1 cellular context compared by ENCODE assay signal in genomic region chr5:151755383-151755782, GRCh38.
TF ChIP-seq lines count a peak whose summit lies in the region.

No MANE protein-coding gene starts in this region.

TF ChIP-seq in HepG2, 621 proteins besides CTCF, POLR2A, EP300 and RAD21 (continues in another document):
- TF ChIP-seq FOXA3 (CRISPR knock-in tag; IDR thresholded peaks at IDR 0.05): peak; percentile 60
- 0 out of 2 replicates have a peak, but pooled peaks have one; percentile 12 for TF ChIP-seq CEBPG (CRISPR knock-in tag; IDR thresholded peaks at IDR 0.05)
- peak; percentile 24; the same call in 1 of the 2 replicates for TF ChIP-seq RARA (CRISPR knock-in tag; IDR thresholded peaks at IDR 0.05)
- no peak for TF ChIP-seq CEBPB (IDR thresholded peaks at IDR 0.05; ENCODE audit: borderline replicate concordance, low read depth, low read length)
- peak; percentile 65 for TF ChIP-seq PPARG (CRISPR knock-in tag; conservative IDR thresholded peaks at IDR 0.05)
- peak; percentile 57 for TF ChIP-seq ASH2L (IDR thresholded peaks at IDR 0.05; ENCODE audit: insufficient read length, low read depth, low read length)
- no peak for TF ChIP-seq ZNF775 (CRISPR knock-in tag; IDR thresholded peaks at IDR 0.05; ENCODE audit: borderline replicate concordance)
- peak; percentile 61; the same call in 1 of the 2 replicates for TF ChIP-seq ZNF362 (CRISPR knock-in tag; IDR thresholded peaks at IDR 0.05; ENCODE audit: borderline replicate concordance)
- TF ChIP-seq ZNF652 (CRISPR knock-in tag; IDR thresholded peaks at IDR 0.05; ENCODE audit: borderline replicate concordance, low read depth): no peak
- TF ChIP-seq FOXP4 (CRISPR knock-in tag; IDR thresholded peaks at IDR 0.05): peak; percentile 25; the same call in 1 of the 2 replicates
- TF ChIP-seq NCOA5 (CRISPR knock-in tag; IDR thresholded peaks at IDR 0.05): no peak
- peak; percentile 21; the same call in 1 of the 2 replicates for TF ChIP-seq FOXJ3 (CRISPR knock-in tag; IDR thresholded peaks at IDR 0.05; ENCODE audit: borderline replicate concordance)
- peak; percentile 19 for TF ChIP-seq TEAD3 (CRISPR knock-in tag; optimal IDR thresholded peaks at IDR 0.05; ENCODE audit: borderline replicate concordance)
- TF ChIP-seq STAT6 (CRISPR knock-in tag; IDR thresholded peaks at IDR 0.05; ENCODE audit: borderline replicate concordance): no peak
- TF ChIP-seq HNF4G (IDR thresholded peaks at IDR 0.05; ENCODE audit: borderline replicate concordance, low read depth, low read length): peak; percentile 96
- no peak; the same call in 1 of the 2 replicates for TF ChIP-seq HNF4G (CRISPR knock-in tag; IDR thresholded peaks at IDR 0.05; ENCODE audit: borderline replicate concordance, low read depth)
- TF ChIP-seq ZBTB26 (CRISPR knock-in tag; IDR thresholded peaks at IDR 0.05; ENCODE audit: borderline replicate concordance): peak; percentile 54; the same call in 1 of the 2 replicates
- TF ChIP-seq ZNF619 (CRISPR knock-in tag; IDR thresholded peaks at IDR 0.05): no peak
- TF ChIP-seq IRF2 (CRISPR knock-in tag; IDR thresholded peaks at IDR 0.05): peak; percentile 36; the same call in 1 of the 2 replicates
- TF ChIP-seq DMTF1 (CRISPR knock-in tag; IDR thresholded peaks at IDR 0.05): no peak
- TF ChIP-seq FOXK1 (CRISPR knock-in tag; IDR thresholded peaks at IDR 0.05; ENCODE audit: borderline replicate concordance, low read depth): peak; percentile 19; the same call in 1 of the 2 replicates
- no peak for TF ChIP-seq GATAD1 (CRISPR knock-in tag; IDR thresholded peaks at IDR 0.05)
- TF ChIP-seq NAIF1 (CRISPR knock-in tag; IDR thresholded peaks at IDR 0.05; ENCODE audit: borderline replicate concordance): no peak
- TF ChIP-seq ARID5B (CRISPR knock-in tag; IDR thresholded peaks at IDR 0.05): peak; percentile 51
- peak; percentile 52; the same call in 1 of the 2 replicates for TF ChIP-seq ZBTB10 (CRISPR knock-in tag; IDR thresholded peaks at IDR 0.05; ENCODE audit: borderline replicate concordance)
- no peak for TF ChIP-seq SNRNP70 (IDR thresholded peaks at IDR 0.05; ENCODE audit: low read depth, low read length)
- 0 out of 4 replicates have a peak, but pooled peaks of 1 of the 2 experiments have one; percentile 19 for TF ChIP-seq NR2F1 (CRISPR knock-in tag; IDR thresholded peaks at IDR 0.05)
- TF ChIP-seq POLR2G (IDR thresholded peaks at IDR 0.05; ENCODE audit: low read depth, low read length): 0 out of 2 replicates have a peak, but pooled peaks have one; percentile 35
- no peak for TF ChIP-seq NONO (IDR thresholded peaks at IDR 0.05)
- 0 out of 2 replicates have a peak, but pooled peaks have one; percentile 31 for TF ChIP-seq NONO (CRISPR knock-in tag; conservative IDR thresholded peaks at IDR 0.05)
- TF ChIP-seq ZNF605 (CRISPR knock-in tag; IDR thresholded peaks at IDR 0.05): 0 out of 2 replicates have a peak, but pooled peaks have one; percentile 28
- no peak for TF ChIP-seq ZNF235 (CRISPR knock-in tag; IDR thresholded peaks at IDR 0.05; ENCODE audit: borderline replicate concordance)
- TF ChIP-seq REST (IDR thresholded peaks at IDR 0.05; ENCODE audit: borderline replicate concordance in 1 of 2, low read depth in 1 of 2, low read length in 2 of 2): peak in 1 of 2 experiments; percentile 52; a peak in 1 of 4 replicates
- peak; percentile 72 for TF ChIP-seq NR2F6 (IDR thresholded peaks at IDR 0.05)
- peak; percentile 77 for TF ChIP-seq NR2F6 (CRISPR knock-in tag; IDR thresholded peaks at IDR 0.05)
- peak; percentile 93 for TF ChIP-seq SIX4 (CRISPR knock-in tag; IDR thresholded peaks at IDR 0.05)
